Comparison of ENCODE assay signal across 1 cellular context in the genomic region with DNA sequence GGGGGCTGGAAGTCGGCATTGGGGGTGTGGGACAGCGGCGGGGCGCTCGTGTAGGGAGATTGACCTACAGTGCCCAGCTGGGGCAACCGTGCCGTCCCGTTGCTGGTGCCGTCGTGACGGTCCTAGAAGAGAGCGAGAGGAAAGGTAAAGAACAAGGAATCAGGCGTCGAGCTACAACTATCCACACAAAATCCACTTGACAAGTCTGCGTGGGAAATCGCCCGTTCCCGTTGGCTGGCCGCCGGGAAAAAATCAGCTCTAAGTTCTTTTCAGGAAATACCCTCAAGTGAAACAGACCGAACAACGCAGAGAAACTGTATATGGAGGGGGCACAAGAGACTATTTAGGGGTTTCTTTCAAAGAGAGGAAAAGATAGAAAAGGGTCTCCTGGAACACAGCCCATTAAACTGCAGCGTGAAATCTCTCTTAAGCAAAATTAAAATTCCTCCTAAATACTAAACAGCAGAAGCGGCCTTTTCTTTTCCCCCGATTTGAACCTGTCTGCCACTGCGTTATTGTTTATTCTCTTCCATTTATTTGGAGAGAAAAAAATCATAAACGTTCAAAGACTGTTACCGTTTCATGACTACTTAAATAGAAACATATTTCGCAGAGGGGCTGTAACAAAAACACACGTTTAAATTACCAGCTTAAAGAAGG.
TF ChIP-seq lines count a peak whose summit lies in the region.

No MANE protein-coding gene starts in this region.

TF ChIP-seq in HepG2, 621 proteins besides CTCF, POLR2A, EP300 and RAD21:
- TF ChIP-seq ZNF292 (CRISPR knock-in tag; IDR thresholded peaks at IDR 0.05; ENCODE audit: borderline replicate concordance, low read depth) (no peak), SKI (IDR thresholded peaks at IDR 0.05; ENCODE audit: partially characterized antibody) (no peak), ZNF567 (CRISPR knock-in tag; IDR thresholded peaks at IDR 0.05; ENCODE audit: borderline replicate concordance) (no peak), MAZ (IDR thresholded peaks at IDR 0.05; ENCODE audit: borderline replicate concordance, low read depth, low read length) (no peak), MAZ (CRISPR knock-in tag; IDR thresholded peaks at IDR 0.05; ENCODE audit: low read depth) (no peak), RORA (CRISPR knock-in tag; IDR thresholded peaks at IDR 0.05) (no peak), ZNF678 (CRISPR knock-in tag; IDR thresholded peaks at IDR 0.05) (no peak), GABPA (IDR thresholded peaks at IDR 0.05; ENCODE audit: low read depth, low read length) (no peak), GABPA (CRISPR knock-in tag; IDR thresholded peaks at IDR 0.05; ENCODE audit: low read depth) (no peak), SOX13 (IDR thresholded peaks at IDR 0.05) (no peak), SOX13 (CRISPR knock-in tag; conservative IDR thresholded peaks at IDR 0.05 in 1 of 2, IDR thresholded peaks at IDR 0.05 in 1 of 2) (no peak), LCORL (IDR thresholded peaks at IDR 0.05) (no peak), LCORL (CRISPR knock-in tag; IDR thresholded peaks at IDR 0.05) (no peak), IKZF4 (CRISPR knock-in tag; IDR thresholded peaks at IDR 0.05; ENCODE audit: borderline replicate concordance, low read depth, not compliant biosample characterization) (no peak), RNF2 (conservative IDR thresholded peaks at IDR 0.05; ENCODE audit: low read depth) (no peak)
- TF ChIP-seq, protein P1, sequence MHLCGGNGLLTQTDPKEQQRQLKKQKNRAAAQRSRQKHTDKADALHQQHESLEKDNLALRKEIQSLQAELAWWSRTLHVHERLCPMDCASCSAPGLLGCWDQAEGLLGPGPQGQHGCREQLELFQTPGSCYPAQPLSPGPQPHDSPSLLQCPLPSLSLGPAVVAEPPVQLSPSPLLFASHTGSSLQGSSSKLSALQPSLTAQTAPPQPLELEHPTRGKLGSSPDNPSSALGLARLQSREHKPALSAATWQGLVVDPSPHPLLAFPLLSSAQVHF (CRISPR knock-in tag; IDR thresholded peaks at IDR 0.05), result no peak
- TF ChIP-seq, protein P2, sequence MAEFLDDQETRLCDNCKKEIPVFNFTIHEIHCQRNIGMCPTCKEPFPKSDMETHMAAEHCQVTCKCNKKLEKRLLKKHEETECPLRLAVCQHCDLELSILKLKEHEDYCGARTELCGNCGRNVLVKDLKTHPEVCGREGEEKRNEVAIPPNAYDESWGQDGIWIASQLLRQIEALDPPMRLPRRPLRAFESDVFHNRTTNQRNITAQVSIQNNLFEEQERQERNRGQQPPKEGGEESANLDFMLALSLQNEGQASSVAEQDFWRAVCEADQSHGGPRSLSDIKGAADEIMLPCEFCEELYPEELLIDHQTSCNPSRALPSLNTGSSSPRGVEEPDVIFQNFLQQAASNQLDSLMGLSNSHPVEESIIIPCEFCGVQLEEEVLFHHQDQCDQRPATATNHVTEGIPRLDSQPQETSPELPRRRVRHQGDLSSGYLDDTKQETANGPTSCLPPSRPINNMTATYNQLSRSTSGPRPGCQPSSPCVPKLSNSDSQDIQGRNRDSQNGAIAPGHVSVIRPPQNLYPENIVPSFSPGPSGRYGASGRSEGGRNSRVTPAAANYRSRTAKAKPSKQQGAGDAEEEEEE (CRISPR knock-in tag; IDR thresholded peaks at IDR 0.05; ENCODE audit: borderline replicate concordance), result no peak
- TF ChIP-seq, protein P3, sequence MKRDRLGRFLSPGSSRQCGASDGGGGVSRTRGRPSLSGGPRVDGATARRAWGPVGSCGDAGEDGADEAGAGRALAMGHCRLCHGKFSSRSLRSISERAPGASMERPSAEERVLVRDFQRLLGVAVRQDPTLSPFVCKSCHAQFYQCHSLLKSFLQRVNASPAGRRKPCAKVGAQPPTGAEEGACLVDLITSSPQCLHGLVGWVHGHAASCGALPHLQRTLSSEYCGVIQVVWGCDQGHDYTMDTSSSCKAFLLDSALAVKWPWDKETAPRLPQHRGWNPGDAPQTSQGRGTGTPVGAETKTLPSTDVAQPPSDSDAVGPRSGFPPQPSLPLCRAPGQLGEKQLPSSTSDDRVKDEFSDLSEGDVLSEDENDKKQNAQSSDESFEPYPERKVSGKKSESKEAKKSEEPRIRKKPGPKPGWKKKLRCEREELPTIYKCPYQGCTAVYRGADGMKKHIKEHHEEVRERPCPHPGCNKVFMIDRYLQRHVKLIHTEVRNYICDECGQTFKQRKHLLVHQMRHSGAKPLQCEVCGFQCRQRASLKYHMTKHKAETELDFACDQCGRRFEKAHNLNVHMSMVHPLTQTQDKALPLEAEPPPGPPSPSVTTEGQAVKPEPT (CRISPR knock-in tag; IDR thresholded peaks at IDR 0.05; ENCODE audit: low read depth), result no peak
